In the genomic region with DNA sequence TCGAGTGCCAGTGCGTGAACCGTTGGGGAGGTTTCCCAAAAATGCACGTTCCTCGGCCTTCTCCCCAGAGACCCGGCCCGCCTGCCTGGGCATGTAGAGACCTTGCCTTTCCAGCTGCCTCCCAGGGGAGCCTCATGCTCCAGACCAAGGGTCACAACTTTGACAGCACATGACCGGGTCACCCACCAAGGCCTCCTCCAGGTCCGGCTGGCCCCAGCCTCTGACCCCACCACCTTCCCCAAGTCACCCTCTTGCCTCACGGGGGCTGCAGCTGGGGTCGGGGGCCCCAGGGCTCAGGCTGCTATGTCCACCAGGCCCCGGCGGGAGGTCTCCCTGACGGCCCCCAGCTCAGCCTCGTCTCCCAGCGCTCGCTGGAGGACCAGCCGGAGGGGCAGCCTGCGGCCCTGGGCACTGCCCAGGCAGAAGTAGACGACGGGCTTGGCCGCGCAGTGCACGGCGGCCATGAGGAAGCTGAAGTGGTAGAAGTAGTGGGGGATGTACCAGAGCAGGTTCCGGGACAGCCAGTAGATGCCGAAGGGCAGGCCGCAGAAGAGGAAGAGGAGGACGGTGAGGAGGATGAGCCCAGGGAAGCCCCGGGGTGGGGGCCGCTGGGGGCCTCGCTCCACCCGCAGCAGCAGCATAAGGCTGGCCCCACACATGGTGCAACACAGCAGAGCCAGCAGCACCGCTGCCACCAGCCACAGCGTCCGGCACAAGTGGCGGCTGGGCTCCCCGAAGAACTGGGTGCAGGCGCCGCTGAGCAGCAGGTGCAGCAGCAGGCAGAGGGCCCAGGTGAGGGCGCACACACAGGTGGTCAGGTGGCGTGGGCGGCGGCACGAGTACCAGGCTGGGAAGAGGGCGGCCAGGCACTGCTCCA, we compare ENCODE assay signal across 28 cellular contexts. TPM values are rescaled to one million over a fixed set of nuclear protein-coding genes. Genes with fewer than 3 reads are reported as not detected.
A peak's percentile ranks its signal among the peaks of the same experiment; 100 is the strongest.
DNase-seq lines count a peak whose midpoint lies in the region; ATAC-seq and TF ChIP-seq lines count a peak whose summit lies in the region.
"Had no signal": no experiment of that assay in that cellular context is flagged by ENCODE, and none has a peak within 500 bp of the region (broad histone marks: within the 10 kb centered on the region; RNA-seq: fewer than 3 reads in every experiment).

No MANE protein-coding gene starts in this region.

- H3K9me3 Mint-ChIP-seq in chondrocyte (ENCODE audit: low read depth): no peaks in the 10 kb centered on the region
- H3K9me3 Mint-ChIP-seq: neural crest cell had no signal

- no peak overlapping the region for H3K27ac Mint-ChIP-seq in chondrocyte (ENCODE audit: unreplicated experiment)

- peak; percentile 46 for DNase-seq in activated CD8-positive, alpha-beta memory T cell treated with anti-CD3 and anti-CD28 coated beads for 24 hours
- no peak for DNase-seq in activated CD8-positive, alpha-beta memory T cell treated with anti-CD3 and anti-CD28 coated beads, Interleukin-2, amount 50 U/mL, for 48 hours
- DNase-seq in NB4 (ENCODE audit: low read depth) (peak; percentile 95), chondrocyte (ENCODE audit: low spot score) (peak; percentile 89), sciatic nerve (ENCODE audit: low spot score) (peak; percentile 57), GF-D8 (lab: John Stamatoyannopoulos, UW) (no peak), activated gamma-delta T cell (lab: John Stamatoyannopoulos, UW) (no peak)
- no peak for DNase-seq in stimulated activated CD4-positive, alpha-beta T cell treated with anti-CD3 and anti-CD28 coated beads, Interleukin-15, amount 100 ng/mL, for 24 hours
- DNase-seq: activated CD4-positive, alpha-beta T cell treated with anti-CD3 and anti-CD28 coated beads for 4 hours; activated CD8-positive, alpha-beta memory T cell treated with anti-CD3 and anti-CD28 coated beads, Interleukin-2, amount 50 U/mL, for 4 hours; activated gamma-delta T cell treated with Interleukin-2 at 50 U/mL for 16 hours; caudate nucleus; Karpas-422; NCI-H1417 treated with DMSO at 0.1 percent for 48 hours; NCI-H2171; NCI-H748 treated with DMSO at 0.1 percent for 48 hours; substantia nigra; T1000 had no signal

- no peak for TF ChIP-seq CTCF in NB4 (IDR thresholded peaks at IDR 0.05; ENCODE audit: low read depth, low read length)
- TF ChIP-seq CTCF in chondrocyte (IDR thresholded peaks at IDR 0.05): no peak

- H3K4me3 Mint-ChIP-seq in chondrocyte (ENCODE audit: unreplicated experiment): no peak overlapping the region
- H3K4me3 Mint-ChIP-seq: neural crest cell had no signal

- TF ChIP-seq POLR2A in NB4 (IDR thresholded peaks at IDR 0.05; ENCODE audit: extremely low read depth, insufficient read length): peak; percentile 64

- H3K4me3 ChIP-seq in NB4 (ENCODE audit: low read depth, low read length): peak overlapping the region; percentile 36
- H3K4me3 ChIP-seq: A549, dorsolateral prefrontal cortex, gastroesophageal sphincter, SK-N-MC, vagina had no signal

- peaks cover 33% of the 10 kb centered on the region for H3K27me3 Mint-ChIP-seq in chondrocyte (ENCODE audit: low read depth)

- no peak for ATAC-seq in sciatic nerve
- ATAC-seq: A549, gastroesophageal sphincter had no signal

- no peaks in the 10 kb centered on the region for H3K36me3 Mint-ChIP-seq in chondrocyte (ENCODE audit: low read depth)
- H3K36me3 Mint-ChIP-seq: CD14-positive monocyte had no signal

- no peaks in the 10 kb centered on the region for H3K4me1 Mint-ChIP-seq in chondrocyte (ENCODE audit: low read depth)

- intact Hi-C loops in sciatic nerve (cut with DNase I): loop anchor here (10.0 kb wide), 1 partner anchor 123 kb away; no protein-coding TSS in a partner anchor

RNA-seq across cellular contexts. Expression of gene MRGPRE, which starts 4.4 kb away (rescaled TPM):
- total RNA-seq in chondrocyte: not detected in 3 replicates
- total RNA-seq in sciatic nerve: not detected
- total RNA-seq: epithelial cell of proximal tubule, gastroesophageal sphincter, mononuclear cell, neural crest cell, vagina had no signal

RNA-seq across cellular contexts. Expression of gene MRGPRG, which starts 9.2 kb away (rescaled TPM):
- not detected in 3 replicates for total RNA-seq in chondrocyte
- not detected for total RNA-seq in sciatic nerve
- total RNA-seq: dorsolateral prefrontal cortex, epithelial cell of proximal tubule, gastroesophageal sphincter, HT-29, mononuclear cell, neural crest cell, vagina had no signal

Comparison
In these comparisons a context has a peak if more than half of its experiments do, and no peak if none do; other contexts are left out.
1. DNase-seq: peak in activated CD8-positive, alpha-beta memory T cell treated with anti-CD3 and anti-CD28 coated beads for 24 hours (single experiment), NB4 (single experiment), chondrocyte (single experiment) and sciatic nerve (single experiment); none in activated CD8-positive, alpha-beta memory T cell treated with anti-CD3 and anti-CD28 coated beads, Interleukin-2, amount 50 U/mL, for 48 hours (single experiment), GF-D8 (single experiment), stimulated activated CD4-positive, alpha-beta T cell treated with anti-CD3 and anti-CD28 coated beads, Interleukin-15, amount 100 ng/mL, for 24 hours (single experiment) and activated gamma-delta T cell (single experiment).